1 cellular context compared by ENCODE assay signal in genomic region chr18:7608798-7609197, GRCh38.
TF ChIP-seq lines count a peak whose summit lies in the region.

No MANE protein-coding gene starts in this region.

TF ChIP-seq in GM23338, 12 proteins besides CTCF, POLR2A, EP300 and RAD21:
- no peak for TF ChIP-seq POLR2AphosphoS5 (IDR thresholded peaks at IDR 0.05; ENCODE audit: low read depth)
- TF ChIP-seq EZH2 (IDR thresholded peaks at IDR 0.05; ENCODE audit: low read depth, unreplicated experiment): no peak
- TF ChIP-seq ETS1 (IDR thresholded peaks at IDR 0.05): no peak
- TF ChIP-seq EZH2phosphoT487 (IDR thresholded peaks at IDR 0.05; ENCODE audit: unreplicated experiment): no peak
- TF ChIP-seq ZNF462 (CRISPR knock-in tag; IDR thresholded peaks at IDR 0.05): no peak
